In genomic region chr16:87764600-87765472, GRCh38 we compare ENCODE assay signal across 8 cellular contexts. TPM values are rescaled to one million over a fixed set of nuclear protein-coding genes. Genes with fewer than 3 reads are reported as not detected.
DNase-seq lines count a peak whose midpoint lies in the region; ATAC-seq, FAIRE-seq and TF ChIP-seq lines count a peak whose summit lies in the region.

No MANE protein-coding gene starts in this region.

- H3K9me3 ChIP-seq in kidney (ENCODE audit: control insufficient read depth in 1 of 2, low read length in 2 of 2): no peaks in the 10 kb centered on the region
- H3K9me3 ChIP-seq in tibial artery: no peaks in the 10 kb centered on the region

- ATAC-seq in HG03097 (IDR thresholded peaks at IDR 0.05; ENCODE audit: low FRiP score, unreplicated experiment) (peak; percentile 29), HG03025 (IDR thresholded peaks at IDR 0.05; ENCODE audit: low FRiP score, unreplicated experiment) (no peak)

- peak overlapping the region; percentile 0 to 77 for H3K9ac ChIP-seq in kidney (ENCODE audit: low read length in 2 of 2)

- no peaks in the 10 kb centered on the region for H3K27me3 ChIP-seq in tibial artery

- in situ Hi-C loops in G401 (cut with HindIII; ENCODE audit: low sequenced_read_pairs): no loop called here

- no peak overlapping the region for H3K27ac ChIP-seq in kidney (ENCODE audit: low read depth in 2 of 2, low read length in 2 of 2)
- peak overlapping the region; percentile 79 to 89 for H3K27ac ChIP-seq in tibial artery

- FAIRE-seq in kidney (lab: Jason Lieb, UNC): no peak

- intact Hi-C loops in kidney (cut with DNase I) (no loop called here), tibial artery (cut with DNase I; ENCODE audit: low total_unique reads) (loop anchor here (5.0 kb wide), 1 partner anchor 178 kb away; no protein-coding TSS in a partner anchor)

- H3K4me3 ChIP-seq in GM12875 (ENCODE audit: low read depth, low read length): peak overlapping the region; percentile 63
- peak overlapping the region; percentile 77 to 81 for H3K4me3 ChIP-seq in kidney (ENCODE audit: low read length in 2 of 2)
- peak overlapping the region; percentile 68 to 86 for H3K4me3 ChIP-seq in tibial artery

- TF ChIP-seq CTCF in GM12875 (IDR thresholded peaks at IDR 0.05; ENCODE audit: borderline replicate concordance, insufficient read depth, low read depth, low read length): no peak
- no peak for TF ChIP-seq CTCF in kidney (IDR thresholded peaks at IDR 0.05; ENCODE audit: borderline replicate concordance, extremely low read depth, insufficient read depth)
- no peak for TF ChIP-seq CTCF in tibial artery (IDR thresholded peaks at IDR 0.05)

- H3K36me3 ChIP-seq in kidney (ENCODE audit: control insufficient read depth in 1 of 2, insufficient read depth in 2 of 2, low read length in 2 of 2) (peaks cover 0 to 3% of the 10 kb centered on the region in 2 donors), tibial artery (peaks cover 0 to 40% (median 24%) of the 10 kb centered on the region in 3 donors)

- peaks cover 0 to 9% of the 10 kb centered on the region in 2 donors for H3K4me1 ChIP-seq in kidney (ENCODE audit: control insufficient read depth in 1 of 2, insufficient read depth in 1 of 2, low read depth in 1 of 2, low read length in 2 of 2)
- peaks cover 0 to 21% (median 15%) of the 10 kb centered on the region in 4 donors for H3K4me1 ChIP-seq in tibial artery

- peak; percentile 27 for DNase-seq in activated gamma-delta T cell treated with anti-CD3 and anti-CD28 coated beads, Interleukin-2, amount 50 U/mL, for 16 hours (ENCODE audit: low read depth)
- DNase-seq in kidney: no peak
- DNase-seq in tibial artery: no peak
- DNase-seq in G401 (ENCODE audit: low spot score): no peak
- DNase-seq in NCI-H82 (lab: John Stamatoyannopoulos, UW): no peak

RNA-seq across cellular contexts. Expression of gene KLHDC4, which starts 0.9 kb away (rescaled TPM):
- total RNA-seq in kidney: 42.2 TPM
- polyA plus RNA-seq in kidney (ENCODE audit: insufficient read depth, low read depth, low replicate concordance): 25.0 TPM
- total RNA-seq in G401 (2014; rRNA removed; shearing (Covaris generic)): 41.2 and 42.5 TPM in 2 replicates

Comparison
In these comparisons a context has a peak if more than half of its experiments do, and no peak if none do; other contexts are left out.
1. H3K27ac ChIP-seq: peak in tibial artery (2 of 2); none in kidney (0 of 2).
2. Peak in every context shown above with its lines, with median percentiles within 50 percentile points of each other: H3K4me3 ChIP-seq.